In the genomic region with DNA sequence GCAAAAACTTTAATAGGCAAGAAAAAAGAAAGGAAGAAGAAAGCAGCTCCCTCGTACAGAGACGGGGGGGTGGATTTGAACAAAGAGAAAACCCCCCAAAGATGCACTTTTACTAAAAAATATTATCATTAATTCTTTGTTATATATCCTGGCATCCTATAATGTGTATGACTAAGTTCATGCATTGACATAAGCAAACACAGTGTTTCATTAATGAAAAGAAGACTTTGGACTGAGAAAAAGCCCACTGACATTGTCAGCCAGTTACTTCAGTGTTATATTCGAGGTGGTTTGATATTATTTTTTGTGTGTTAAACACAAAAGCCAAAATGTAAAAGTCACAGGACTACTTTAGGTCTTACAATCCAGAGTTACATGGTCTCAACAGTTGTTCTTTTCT, we compare ENCODE assay signal across 23 cellular contexts.
"Had no signal": no experiment of that assay in that cellular context is flagged by ENCODE, and none has a peak within 500 bp of the region (broad histone marks: within the 10 kb centered on the region; RNA-seq: fewer than 3 reads in every experiment).

No MANE protein-coding gene starts in this region.

- H3K36me3 Mint-ChIP-seq: activated CD4-positive, alpha-beta memory T cell treated with anti-CD3 and anti-CD28 coated beads for 36 hours; activated CD8-positive, alpha-beta memory T cell treated with anti-CD3 and anti-CD28 coated beads, Interleukin-2, amount 10 ng/mL, durations not matched to agents 7 days and 5 days; activated naive CD4-positive, alpha-beta T cell treated with anti-CD3 and anti-CD28 coated beads, Interleukin-2, amount 10 ng/mL, durations not matched to agents 7 days and 5 days; immature natural killer cell; natural killer cell had no signal

- DNase-seq: activated CD4-positive, alpha-beta memory T cell treated with anti-CD3 and anti-CD28 coated beads for 36 hours; activated CD4-positive, alpha-beta T cell treated with anti-CD3 and anti-CD28 coated beads for 36 hours; activated CD8-positive, alpha-beta memory T cell treated with anti-CD3 and anti-CD28 coated beads, Interleukin-2, amount 10 ng/mL, durations not matched to agents 7 days and 5 days; activated naive CD4-positive, alpha-beta T cell treated with anti-CD3 and anti-CD28 coated beads, Interleukin-2, amount 10 ng/mL, durations not matched to agents 7 days and 5 days; activated T-cell treated with anti-CD3 and anti-CD28 coated beads, Interleukin-2, amount 50 U/mL, for 1 hour; adrenal gland; body of pancreas; central memory CD4-positive, alpha-beta T cell; cortex of kidney; effector CD4-positive, alpha-beta T cell; heart left ventricle; immature natural killer cell; natural killer cell; nucleus accumbens; right cardiac atrium; spleen; T-helper 2 cell; testis; upper lobe of right lung had no signal

- H3K9me3 ChIP-seq: adrenal gland, body of pancreas, heart left ventricle, prostate gland, spleen, testis, upper lobe of right lung had no signal

- ATAC-seq: activated CD8-positive, alpha-beta memory T cell treated with anti-CD3 and anti-CD28 coated beads, Interleukin-2, amount 10 ng/mL, durations not matched to agents 7 days and 5 days; body of pancreas; heart left ventricle; natural killer cell; right cardiac atrium; upper lobe of right lung had no signal

- H3K9me3 Mint-ChIP-seq: activated CD4-positive, alpha-beta memory T cell treated with anti-CD3 and anti-CD28 coated beads for 36 hours; activated naive CD4-positive, alpha-beta T cell treated with anti-CD3 and anti-CD28 coated beads, Interleukin-2, amount 10 ng/mL, durations not matched to agents 7 days and 5 days; activated T-helper 2 cell treated with anti-CD3 and anti-CD28 coated beads, Interferon-gamma antibody, Interleukin-2, Interleukin-4, amounts not matched to agents 10 μg/mL and 5 μg/mL and 100 μg/mL, durations not matched to agents 14 hours and 24 hours and 36 hours; immature natural killer cell; natural killer cell; stimulated activated naive CD8-positive, alpha-beta T cell treated with anti-CD3 and anti-CD28 coated beads, Interleukin-15, Interleukin-2, amounts not matched to agents 100 ng/mL and 50 ng/mL, for 24 hours had no signal

- H3K27me3 ChIP-seq: adrenal gland, body of pancreas, heart left ventricle, spleen, testis, upper lobe of right lung had no signal

- H3K4me3 ChIP-seq: adrenal gland, body of pancreas, heart left ventricle, prostate gland, spleen, testis, upper lobe of right lung had no signal

- H3K4me1 ChIP-seq: adrenal gland, body of pancreas, heart left ventricle, prostate gland, spleen, testis, upper lobe of right lung had no signal

- H3K4me1 Mint-ChIP-seq: activated naive CD4-positive, alpha-beta T cell treated with anti-CD3 and anti-CD28 coated beads, Interleukin-2, amount 10 ng/mL, durations not matched to agents 7 days and 5 days; immature natural killer cell; natural killer cell had no signal

- H3K27ac ChIP-seq: adrenal gland, body of pancreas, heart left ventricle, prostate gland, spleen, testis, upper lobe of right lung had no signal

- H3K27ac Mint-ChIP-seq: activated CD4-positive, alpha-beta memory T cell treated with anti-CD3 and anti-CD28 coated beads for 36 hours; activated CD4-positive, alpha-beta T cell treated with anti-CD3 and anti-CD28 coated beads for 36 hours; activated CD8-positive, alpha-beta memory T cell treated with anti-CD3 and anti-CD28 coated beads, Interleukin-2, amount 10 ng/mL, durations not matched to agents 7 days and 5 days; activated naive CD4-positive, alpha-beta T cell treated with anti-CD3 and anti-CD28 coated beads, Interleukin-2, amount 10 ng/mL, durations not matched to agents 7 days and 5 days; activated T-helper 2 cell treated with anti-CD3 and anti-CD28 coated beads, Interferon-gamma antibody, Interleukin-2, Interleukin-4, amounts not matched to agents 10 μg/mL and 5 μg/mL and 100 μg/mL, durations not matched to agents 14 hours and 24 hours and 36 hours; immature natural killer cell; natural killer cell had no signal

- H3K4me3 Mint-ChIP-seq: activated CD4-positive, alpha-beta memory T cell treated with anti-CD3 and anti-CD28 coated beads for 36 hours; activated CD4-positive, alpha-beta T cell treated with anti-CD3 and anti-CD28 coated beads for 36 hours; activated CD8-positive, alpha-beta memory T cell treated with anti-CD3 and anti-CD28 coated beads, Interleukin-2, amount 10 ng/mL, durations not matched to agents 7 days and 5 days; activated naive CD4-positive, alpha-beta T cell treated with anti-CD3 and anti-CD28 coated beads, Interleukin-2, amount 10 ng/mL, durations not matched to agents 7 days and 5 days; immature natural killer cell; natural killer cell; stimulated activated naive CD8-positive, alpha-beta T cell treated with anti-CD3 and anti-CD28 coated beads, Interleukin-15, Interleukin-2, amounts not matched to agents 100 ng/mL and 50 ng/mL, for 24 hours had no signal

- FAIRE-seq: frontal cortex had no signal

- H3K36me3 ChIP-seq: adrenal gland, heart left ventricle, prostate gland, spleen, upper lobe of right lung had no signal
